29 cellular contexts compared by ENCODE assay signal in genomic region chr17:29862951-29863350, GRCh38.
"Had no signal": no experiment of that assay in that cellular context is flagged by ENCODE, and none has a peak within 500 bp of the region (broad histone marks: within the 10 kb centered on the region; RNA-seq: fewer than 3 reads in every experiment).

No MANE protein-coding gene starts in this region.

- H3K4me3 ChIP-seq: adrenal gland had no signal

- H3K36me3 ChIP-seq: adrenal gland had no signal

- DNase-seq: activated B cell treated with CpG ODN at 0.5 μM for 24 hours; activated CD4-positive, alpha-beta memory T cell treated with anti-CD3 and anti-CD28 coated beads for 36 hours; activated CD4-positive, alpha-beta T cell treated with anti-CD3 and anti-CD28 coated beads for 4 hours; activated CD4-positive, alpha-beta T cell treated with anti-CD3 and anti-CD28 coated beads, Interleukin-2, amount 10 ng/mL, durations not matched to agents 24 days and 14 days; activated CD4-positive, alpha-beta T cell treated with anti-CD3 and anti-CD28 coated beads, Interleukin-2, amount 50 U/mL, for 1 hour; activated CD4-positive, alpha-beta T cell treated with anti-CD3 and anti-CD28 coated beads, Interleukin-2, amount 50 U/mL, for 4 hours; activated CD4-positive, CD25-positive, alpha-beta regulatory T cell treated with anti-CD3 and anti-CD28 coated beads, Interleukin-2, amount 50 U/mL, for 72 hours; activated CD8-positive, alpha-beta memory T cell treated with anti-CD3 and anti-CD28 coated beads, Interleukin-2, amount 50 U/mL, for 4 hours; activated CD8-positive, alpha-beta T cell treated with anti-CD3 and anti-CD28 coated beads for 36 hours; activated effector memory CD4-positive, alpha-beta T cell treated with anti-CD3 and anti-CD28 coated beads, Interleukin-2, amount 50 U/mL, for 16 hours; activated gamma-delta T cell treated with Interleukin-2 at 50 U/mL for 16 hours; activated naive CD4-positive, alpha-beta T cell; activated naive CD4-positive, alpha-beta T cell treated with anti-CD3 and anti-CD28 coated beads for 36 hours; activated naive CD4-positive, alpha-beta T cell treated with anti-CD3 and anti-CD28 coated beads, Interleukin-2, amount 50 U/mL, for 16 hours; activated naive CD8-positive, alpha-beta T cell treated with anti-CD3 and anti-CD28 coated beads for 36 hours; activated T-cell treated with anti-CD3 and anti-CD28 coated beads for 4 hours; activated T-cell treated with anti-CD3 and anti-CD28 coated beads, Interleukin-2, amount 50 U/mL, for 1 hour; activated T-cell treated with anti-CD3 and anti-CD28 coated beads, Interleukin-2, amount 50 U/mL, for 4 hours; activated T-cell treated with anti-CD3 and anti-CD28 coated beads, Interleukin-2, amount 50 U/mL, for 72 hours; adrenal gland; amniotic stem cell; aorta; central memory CD4-positive, alpha-beta T cell; T-helper 1 cell; T-helper 2 cell; T-helper 9 cell had no signal

- H3K27ac ChIP-seq: adrenal gland, VCaP had no signal

- H3K27me3 ChIP-seq: adrenal gland had no signal

- H3K9me3 ChIP-seq: adrenal gland had no signal

- H3K4me1 ChIP-seq: adrenal gland had no signal

- ATAC-seq: activated CD8-positive, alpha-beta T cell treated with anti-CD3 and anti-CD28 coated beads for 36 hours; activated naive CD4-positive, alpha-beta T cell treated with anti-CD3 and anti-CD28 coated beads, Interleukin-2, amount 50 U/mL, for 72 hours; activated T-cell treated with anti-CD3 and anti-CD28 coated beads, Interleukin-2, amount 50 U/mL, for 4 hours; activated T-cell treated with anti-CD3 and anti-CD28 coated beads, Interleukin-2, amount 50 U/mL, for 72 hours; activated T-helper 17 cell treated with anti-CD3 and anti-CD28 coated beads, Interleukin-2, amount 50 U/mL, for 72 hours had no signal
